2 cellular contexts compared by ENCODE assay signal in the genomic region with DNA sequence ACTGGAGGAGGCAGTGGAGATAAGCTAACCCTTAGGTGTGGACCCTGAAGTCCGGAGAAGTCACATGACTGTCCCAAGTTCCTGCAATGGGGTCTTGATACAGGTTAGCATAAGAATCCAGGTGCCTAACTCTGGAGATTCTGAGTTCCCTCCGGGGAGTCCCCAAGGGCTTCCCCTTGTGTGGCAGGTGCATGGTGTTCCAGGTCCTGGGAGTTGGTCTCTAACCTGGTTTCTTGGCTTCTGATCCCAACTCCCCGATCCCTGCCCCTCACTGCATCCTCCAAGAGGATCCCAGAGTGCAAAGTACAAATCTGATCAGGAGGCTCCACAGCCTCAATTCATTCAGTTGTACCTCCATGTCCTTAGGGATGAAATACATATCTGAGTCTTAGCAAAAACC.
TF ChIP-seq lines count a peak whose summit lies in the region.

No MANE protein-coding gene starts in this region.

TF ChIP-seq in H1, 55 proteins besides CTCF, POLR2A, EP300 and RAD21:
- peak; percentile 73; the same call in 1 of the 2 replicates for TF ChIP-seq TCF12 (IDR thresholded peaks at IDR 0.05; ENCODE audit: low read depth, low read length)
- TF ChIP-seq POU5F1 (IDR thresholded peaks at IDR 0.05; ENCODE audit: low read depth, low read length), result no peak

TF ChIP-seq in neural cell, 6 proteins besides CTCF, POLR2A, EP300 and RAD21:
- TF ChIP-seq MXI1 (conservative IDR thresholded peaks at IDR 0.05; ENCODE audit: poor library complexity, severe bottlenecking) (no peak), TAF1 (IDR thresholded peaks at IDR 0.05; ENCODE audit: low read depth) (no peak), REST (IDR thresholded peaks at IDR 0.05; ENCODE audit: borderline replicate concordance) (no peak), POLR2AphosphoS5 (IDR thresholded peaks at IDR 0.05) (no peak), EZH2 (IDR thresholded peaks at IDR 0.05; ENCODE audit: borderline replicate concordance, insufficient read depth, low read length, poor library complexity, severe bottlenecking) (no peak), SMC3 (conservative IDR thresholded peaks at IDR 0.05; ENCODE audit: poor library complexity) (no peak)
